15 cellular contexts compared by ENCODE assay signal in the genomic region with DNA sequence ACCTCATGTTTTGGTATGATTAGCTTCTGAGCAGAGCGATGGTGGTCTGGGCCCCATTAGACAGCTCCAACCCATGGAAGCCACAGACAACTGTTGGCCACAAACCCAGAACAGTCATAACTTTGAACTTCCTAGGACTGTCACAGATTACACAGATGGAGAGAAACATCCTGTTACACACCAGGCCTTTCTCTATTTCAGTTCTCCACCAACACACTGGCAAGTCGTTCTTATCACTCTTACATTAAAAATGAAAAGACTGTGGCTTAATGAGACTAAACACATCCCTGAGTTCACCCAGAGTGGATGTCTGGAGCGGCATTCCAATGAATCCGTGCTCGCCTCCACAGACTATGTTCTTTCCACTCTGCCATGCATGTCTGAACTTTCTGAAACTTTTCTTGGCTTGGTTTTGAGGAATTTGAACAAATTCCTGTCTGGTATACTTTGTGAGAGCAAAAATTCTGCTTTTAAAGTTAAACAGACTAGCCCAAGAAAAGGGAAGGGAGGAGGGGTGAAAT.
DNase-seq lines count a peak whose midpoint lies in the region; ATAC-seq and TF ChIP-seq lines count a peak whose summit lies in the region.
"Had no signal": no experiment of that assay in that cellular context is flagged by ENCODE, and none has a peak within 500 bp of the region (broad histone marks: within the 10 kb centered on the region; RNA-seq: fewer than 3 reads in every experiment).

No MANE protein-coding gene starts in this region.

- H3K4me1 ChIP-seq in skeletal muscle satellite cell (ENCODE audit: control insufficient read depth, insufficient read depth, low read length) = peaks cover 53% of the 10 kb centered on the region
- H3K4me1 ChIP-seq: prostate gland had no signal

- H3K36me3 ChIP-seq in skeletal muscle satellite cell (ENCODE audit: insufficient read depth, low read length) = no peaks in the 10 kb centered on the region
- H3K36me3 ChIP-seq: prostate gland had no signal

- H3K9me3 ChIP-seq in skeletal muscle satellite cell (replicated peaks; ENCODE audit: low read length) = no peaks in the 10 kb centered on the region
- H3K9me3 ChIP-seq: prostate gland had no signal

- no peak for TF ChIP-seq CTCF in fibroblast of villous mesenchyme (IDR thresholded peaks at IDR 0.05; ENCODE audit: insufficient read depth, low read depth, low read length)

- DNase-seq in EL = peak; percentile 74
- DNase-seq in fibroblast of villous mesenchyme (ENCODE audit: low read depth) = peak; percentile 94
- no peak for DNase-seq in activated CD4-positive, alpha-beta T cell treated with anti-CD3 and anti-CD28 coated beads for 1 hour
- DNase-seq in stimulated activated CD4-positive, alpha-beta T cell treated with anti-CD3 and anti-CD28 coated beads, Interleukin-15, amount 100 ng/mL, for 24 hours = no peak
- DNase-seq: activated CD4-positive, alpha-beta T cell treated with anti-CD3 and anti-CD28 coated beads, Interleukin-2, amount 50 U/mL, for 1 hour; CD4-positive, alpha-beta T cell; NCI-H1694; NCI-H69; stimulated activated CD4-positive, alpha-beta T cell treated with anti-CD3 and anti-CD28 coated beads, Interleukin-2, amount 100 ng/mL, for 48 hours; stimulated activated naive B cell treated with anti-CD40 and anti-IgM and Interleukin-4, amounts not matched to agents 10 μg/mL and 1 μg/mL and 100 μg/mL, for 72 hours had no signal

- ATAC-seq in SK-N-SH treated with all-trans-retinoic acid at 6 μM for 48 hours (peak; percentile 81), GM21390 (IDR thresholded peaks at IDR 0.05; ENCODE audit: unreplicated experiment) (no peak), HG03520 (IDR thresholded peaks at IDR 0.05; ENCODE audit: unreplicated experiment) (no peak)
- ATAC-seq: stimulated activated naive B cell treated with anti-CD40 and anti-IgM and Interleukin-4, amounts not matched to agents 10 μg/mL and 1 μg/mL and 100 μg/mL, for 72 hours had no signal

- H3K9ac ChIP-seq in skeletal muscle satellite cell (ENCODE audit: low read depth, low read length) = peak overlapping the region; percentile 68

- H3K27me3 ChIP-seq in skeletal muscle satellite cell (ENCODE audit: control insufficient read depth, insufficient read depth, low read length) = no peaks in the 10 kb centered on the region

- no peak overlapping the region for H3K4me3 ChIP-seq in fibroblast of villous mesenchyme (ENCODE audit: low read depth, low read length)
- no peak overlapping the region for H3K4me3 ChIP-seq in skeletal muscle satellite cell (ENCODE audit: low read length)
- H3K4me3 ChIP-seq: prostate gland had no signal

- H3K4me2 ChIP-seq in skeletal muscle satellite cell (ENCODE audit: low read length) = peak overlapping the region; percentile 2

TF ChIP-seq in SK-N-SH treated with all-trans-retinoic acid at 6 μM for 48 hours, 23 proteins besides CTCF, POLR2A, EP300 and RAD21:
- no peak for TF ChIP-seq PATZ1 (CRISPR knock-in tag; IDR thresholded peaks at IDR 0.05; ENCODE audit: borderline replicate concordance)
- no peak for TF ChIP-seq ARNTL (CRISPR knock-in tag; IDR thresholded peaks at IDR 0.05; ENCODE audit: borderline replicate concordance, low read depth)
- no peak for TF ChIP-seq ZNF70 (CRISPR knock-in tag; IDR thresholded peaks at IDR 0.05)
- TF ChIP-seq RARB (CRISPR knock-in tag; IDR thresholded peaks at IDR 0.05) = no peak
- no peak for TF ChIP-seq CREB5 (CRISPR knock-in tag; IDR thresholded peaks at IDR 0.05; ENCODE audit: low read depth)
- no peak for TF ChIP-seq TCF4 (CRISPR knock-in tag; IDR thresholded peaks at IDR 0.05; ENCODE audit: borderline replicate concordance)
- TF ChIP-seq POU6F1 (CRISPR knock-in tag; IDR thresholded peaks at IDR 0.05; ENCODE audit: borderline replicate concordance, low read depth) = no peak
- TF ChIP-seq CSDC2 (CRISPR knock-in tag; IDR thresholded peaks at IDR 0.05) = no peak
- TF ChIP-seq ZNF8 (CRISPR knock-in tag; IDR thresholded peaks at IDR 0.05) = no peak
- no peak for TF ChIP-seq GLIS3 (CRISPR knock-in tag; IDR thresholded peaks at IDR 0.05)

Comparison
In these comparisons a context has a peak if more than half of its experiments do, and no peak if none do; other contexts are left out.
1. DNase-seq: peak in EL (single experiment) and fibroblast of villous mesenchyme (single experiment); none in activated CD4-positive, alpha-beta T cell treated with anti-CD3 and anti-CD28 coated beads for 1 hour (single experiment) and stimulated activated CD4-positive, alpha-beta T cell treated with anti-CD3 and anti-CD28 coated beads, Interleukin-15, amount 100 ng/mL, for 24 hours (single experiment).